In the genomic region with DNA sequence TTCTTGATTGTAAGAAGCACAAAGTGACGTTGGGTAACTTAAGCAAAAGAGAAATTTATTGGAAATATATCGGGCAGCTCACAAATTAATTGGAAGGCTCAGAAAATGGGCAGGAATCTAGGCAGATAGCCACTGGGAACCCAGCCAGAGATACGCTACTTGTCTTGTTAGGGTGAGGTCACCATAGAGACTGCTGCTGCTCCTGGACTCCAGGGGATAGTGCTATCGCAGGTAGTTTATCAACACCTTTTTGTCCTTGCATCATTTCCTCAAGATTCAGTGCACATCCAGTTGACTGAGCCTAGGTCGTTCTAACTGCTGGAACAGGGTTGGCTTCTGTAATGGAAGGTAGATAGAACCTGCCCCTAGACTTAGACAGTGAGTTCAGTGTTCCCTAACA, we compare ENCODE assay signal across 1 cellular context.
TF ChIP-seq lines count a peak whose summit lies in the region.

No MANE protein-coding gene starts in this region.

TF ChIP-seq in HCT116, 20 proteins besides CTCF, POLR2A, EP300 and RAD21:
- TF ChIP-seq YY1 (IDR thresholded peaks at IDR 0.05; ENCODE audit: extremely low read depth, insufficient replicate concordance, low read depth, low read length) (no peak), SRF (IDR thresholded peaks at IDR 0.05; ENCODE audit: low read depth) (no peak), SIN3A (IDR thresholded peaks at IDR 0.05; ENCODE audit: low read depth) (no peak), CEBPB (IDR thresholded peaks at IDR 0.05; ENCODE audit: low read depth) (no peak), FOSL1 (IDR thresholded peaks at IDR 0.05; ENCODE audit: low read depth) (no peak), EZH2 (IDR thresholded peaks at IDR 0.05) (no peak), ZFX (IDR thresholded peaks at IDR 0.05) (no peak), ZNF274 (IDR thresholded peaks at IDR 0.05; ENCODE audit: low read depth, low read length) (no peak), ELF1 (IDR thresholded peaks at IDR 0.05; ENCODE audit: borderline replicate concordance, low read depth) (no peak), TCF7L2 (IDR thresholded peaks at IDR 0.05; ENCODE audit: borderline replicate concordance, extremely low read depth, insufficient read depth, insufficient read length) (no peak), JUND (IDR thresholded peaks at IDR 0.05) (no peak), CBX3 (IDR thresholded peaks at IDR 0.05; ENCODE audit: low read depth) (no peak), EZH2phosphoT487 (IDR thresholded peaks at IDR 0.05; ENCODE audit: borderline replicate concordance) (no peak)
- TF ChIP-seq, protein P1, sequence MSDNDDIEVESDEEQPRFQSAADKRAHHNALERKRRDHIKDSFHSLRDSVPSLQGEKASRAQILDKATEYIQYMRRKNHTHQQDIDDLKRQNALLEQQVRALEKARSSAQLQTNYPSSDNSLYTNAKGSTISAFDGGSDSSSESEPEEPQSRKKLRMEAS (IDR thresholded peaks at IDR 0.05) = no peak
- TF ChIP-seq, protein P2, sequence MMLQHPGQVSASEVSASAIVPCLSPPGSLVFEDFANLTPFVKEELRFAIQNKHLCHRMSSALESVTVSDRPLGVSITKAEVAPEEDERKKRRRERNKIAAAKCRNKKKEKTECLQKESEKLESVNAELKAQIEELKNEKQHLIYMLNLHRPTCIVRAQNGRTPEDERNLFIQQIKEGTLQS (IDR thresholded peaks at IDR 0.05) = no peak
- TF ChIP-seq, protein P3, sequence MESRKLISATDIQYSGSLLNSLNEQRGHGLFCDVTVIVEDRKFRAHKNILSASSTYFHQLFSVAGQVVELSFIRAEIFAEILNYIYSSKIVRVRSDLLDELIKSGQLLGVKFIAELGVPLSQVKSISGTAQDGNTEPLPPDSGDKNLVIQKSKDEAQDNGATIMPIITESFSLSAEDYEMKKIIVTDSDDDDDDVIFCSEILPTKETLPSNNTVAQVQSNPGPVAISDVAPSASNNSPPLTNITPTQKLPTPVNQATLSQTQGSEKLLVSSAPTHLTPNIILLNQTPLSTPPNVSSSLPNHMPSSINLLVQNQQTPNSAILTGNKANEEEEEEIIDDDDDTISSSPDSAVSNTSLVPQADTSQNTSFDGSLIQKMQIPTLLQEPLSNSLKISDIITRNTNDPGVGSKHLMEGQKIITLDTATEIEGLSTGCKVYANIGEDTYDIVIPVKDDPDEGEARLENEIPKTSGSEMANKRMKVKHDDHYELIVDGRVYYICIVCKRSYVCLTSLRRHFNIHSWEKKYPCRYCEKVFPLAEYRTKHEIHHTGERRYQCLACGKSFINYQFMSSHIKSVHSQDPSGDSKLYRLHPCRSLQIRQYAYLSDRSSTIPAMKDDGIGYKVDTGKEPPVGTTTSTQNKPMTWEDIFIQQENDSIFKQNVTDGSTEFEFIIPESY (IDR thresholded peaks at IDR 0.05; ENCODE audit: extremely low read depth, insufficient replicate concordance, low read length) = no peak
- TF ChIP-seq, protein P4, sequence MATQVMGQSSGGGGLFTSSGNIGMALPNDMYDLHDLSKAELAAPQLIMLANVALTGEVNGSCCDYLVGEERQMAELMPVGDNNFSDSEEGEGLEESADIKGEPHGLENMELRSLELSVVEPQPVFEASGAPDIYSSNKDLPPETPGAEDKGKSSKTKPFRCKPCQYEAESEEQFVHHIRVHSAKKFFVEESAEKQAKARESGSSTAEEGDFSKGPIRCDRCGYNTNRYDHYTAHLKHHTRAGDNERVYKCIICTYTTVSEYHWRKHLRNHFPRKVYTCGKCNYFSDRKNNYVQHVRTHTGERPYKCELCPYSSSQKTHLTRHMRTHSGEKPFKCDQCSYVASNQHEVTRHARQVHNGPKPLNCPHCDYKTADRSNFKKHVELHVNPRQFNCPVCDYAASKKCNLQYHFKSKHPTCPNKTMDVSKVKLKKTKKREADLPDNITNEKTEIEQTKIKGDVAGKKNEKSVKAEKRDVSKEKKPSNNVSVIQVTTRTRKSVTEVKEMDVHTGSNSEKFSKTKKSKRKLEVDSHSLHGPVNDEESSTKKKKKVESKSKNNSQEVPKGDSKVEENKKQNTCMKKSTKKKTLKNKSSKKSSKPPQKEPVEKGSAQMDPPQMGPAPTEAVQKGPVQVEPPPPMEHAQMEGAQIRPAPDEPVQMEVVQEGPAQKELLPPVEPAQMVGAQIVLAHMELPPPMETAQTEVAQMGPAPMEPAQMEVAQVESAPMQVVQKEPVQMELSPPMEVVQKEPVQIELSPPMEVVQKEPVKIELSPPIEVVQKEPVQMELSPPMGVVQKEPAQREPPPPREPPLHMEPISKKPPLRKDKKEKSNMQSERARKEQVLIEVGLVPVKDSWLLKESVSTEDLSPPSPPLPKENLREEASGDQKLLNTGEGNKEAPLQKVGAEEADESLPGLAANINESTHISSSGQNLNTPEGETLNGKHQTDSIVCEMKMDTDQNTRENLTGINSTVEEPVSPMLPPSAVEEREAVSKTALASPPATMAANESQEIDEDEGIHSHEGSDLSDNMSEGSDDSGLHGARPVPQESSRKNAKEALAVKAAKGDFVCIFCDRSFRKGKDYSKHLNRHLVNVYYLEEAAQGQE (IDR thresholded peaks at IDR 0.05; ENCODE audit: low read depth) = no peak
TF ChIP-seq in HCT116: peak in this region for 0.
